Comparison of ENCODE assay signal across 19 cellular contexts in genomic region chr12:56947633-56948535, GRCh38. TPM values are rescaled to one million over a fixed set of nuclear protein-coding genes. Genes with fewer than 3 reads are reported as not detected.
DNase-seq lines count a peak whose midpoint lies in the region; ATAC-seq, FAIRE-seq and TF ChIP-seq lines count a peak whose summit lies in the region.
"Had no signal": no experiment of that assay in that cellular context is flagged by ENCODE, and none has a peak within 500 bp of the region (broad histone marks: within the 10 kb centered on the region; RNA-seq: fewer than 3 reads in every experiment).

No MANE protein-coding gene starts in this region.

- WGBS in heart left ventricle, 4 donors = 75 to 77% (median 77%) methylated on average over 6 of the region's 6 CpGs

- dilution Hi-C loops in endothelial cell of umbilical vein (cut with MboI; ENCODE audit: extremely low pct_ligation_motif_present, low sequenced_read_pairs) = no loop called here

- H3K4me1 ChIP-seq in left ventricle myocardium inferior = no peaks in the 10 kb centered on the region
- H3K4me1 ChIP-seq in heart left ventricle = no peaks in the 10 kb centered on the region
- H3K4me1 ChIP-seq in endothelial cell of umbilical vein (ENCODE audit: control insufficient read depth, extremely low read depth, insufficient read depth, low read length) = no peaks in the 10 kb centered on the region
- H3K4me1 ChIP-seq: body of pancreas had no signal

- no peaks in the 10 kb centered on the region for H3K9me1 ChIP-seq in endothelial cell of umbilical vein (replicated peaks; ENCODE audit: control insufficient read depth, extremely low read depth, insufficient read depth, low read length)

- H3K4me2 ChIP-seq in endothelial cell of umbilical vein (ENCODE audit: insufficient read depth, low read length) = no peak overlapping the region

- H3K27ac ChIP-seq in left ventricle myocardium inferior (replicated peaks) = no peak overlapping the region
- H3K27ac ChIP-seq in heart left ventricle = no peak overlapping the region
- no peak overlapping the region for H3K27ac ChIP-seq in endothelial cell of umbilical vein (ENCODE audit: insufficient read depth, low read depth, low read length)
- H3K27ac ChIP-seq: body of pancreas had no signal

- peaks cover 9% of the 10 kb centered on the region for H3K36me3 ChIP-seq in left ventricle myocardium inferior
- H3K36me3 ChIP-seq in heart left ventricle = peaks cover 0 to 3% (median 0%) of the 10 kb centered on the region in 9 donors
- H3K36me3 ChIP-seq in endothelial cell of umbilical vein (ENCODE audit: control insufficient read depth in 2 of 2, extremely low read depth in 1 of 2, insufficient read depth in 2 of 2, low read length in 2 of 2) = no peaks in the 10 kb centered on the region

- TF ChIP-seq POLR2A in heart left ventricle (IDR thresholded peaks at IDR 0.05) = no peak
- no peak for TF ChIP-seq POLR2A in endothelial cell of umbilical vein (IDR thresholded peaks at IDR 0.05; ENCODE audit: low read depth, low read length)

- H2AFZ ChIP-seq in endothelial cell of umbilical vein (ENCODE audit: low read depth, low read length) = no peak overlapping the region

- no peaks in the 10 kb centered on the region for H3K9me3 ChIP-seq in left ventricle myocardium inferior (replicated peaks)
- peaks cover 0 to 12% (median 0%) of the 10 kb centered on the region in 12 donors for H3K9me3 ChIP-seq in heart left ventricle
- H3K9me3 ChIP-seq in endothelial cell of umbilical vein (replicated peaks; ENCODE audit: control insufficient read depth, insufficient read depth, low read length) = no peaks in the 10 kb centered on the region
- H3K9me3 ChIP-seq: body of pancreas had no signal

- H3K27me3 ChIP-seq in left ventricle myocardium inferior (ENCODE audit: low read depth) (no peaks in the 10 kb centered on the region), heart left ventricle (no peaks in the 10 kb centered on the region), endothelial cell of umbilical vein (ENCODE audit: control insufficient read depth in 2 of 2, insufficient read depth in 2 of 2, low read length in 2 of 2) (peaks cover 6 to 9% of the 10 kb centered on the region in 2 experiments)
- H3K27me3 ChIP-seq: body of pancreas had no signal

- H3K79me2 ChIP-seq in endothelial cell of umbilical vein (ENCODE audit: control insufficient read depth, insufficient read depth, low read length) = no peaks in the 10 kb centered on the region

- DNase-seq in left ventricle myocardium inferior = no peak
- no peak for DNase-seq in heart left ventricle
- peak; percentile 25 for DNase-seq in NCI-H69 (lab: John Stamatoyannopoulos, UW)
- peak; percentile 45 for DNase-seq in endothelial cell of umbilical vein (ENCODE audit: low read depth, low spot score)
- no peak for DNase-seq in kidney tubule cell (ENCODE audit: low spot score)
- DNase-seq in LoVo (ENCODE audit: low spot score) = no peak
- no peak for DNase-seq in NCI-H1436 treated with DMSO at 0.1 percent for 48 hours (lab: John Stamatoyannopoulos, UW)
- DNase-seq: activated CD4-positive, alpha-beta memory T cell treated with anti-CD3 and anti-CD28 coated beads, Interleukin-2, amount 10 ng/mL, durations not matched to agents 7 days and 5 days; activated gamma-delta T cell treated with Interleukin-2 at 50 U/mL for 16 hours; body of pancreas; NCI-H1105; NCI-H510A treated with DMSO at 0.1 percent for 48 hours; nephron progenitor cell; retina; Right ventricle myocardium superior; stimulated activated CD8-positive, alpha-beta memory T cell treated with anti-CD3 and anti-CD28 coated beads, Interleukin-4, amount 100 ng/mL, for 48 hours; trophoblast cell had no signal

- POLR2A ChIA-PET in endothelial cell of umbilical vein (lab: Charles Lee) = no interaction called here

- H3K9ac ChIP-seq in endothelial cell of umbilical vein (replicated peaks; ENCODE audit: extremely low read depth, insufficient read depth, low read length) = no peak overlapping the region

- BruUV-seq in endothelial cell of umbilical vein (replicated peaks; lab: Mats Ljungman, UMichigan) = no TSS peak

- FAIRE-seq in endothelial cell of umbilical vein (lab: Jason Lieb, UNC) = no peak

- no peak overlapping the region for H3K4me3 ChIP-seq in left ventricle myocardium inferior
- H3K4me3 ChIP-seq in heart left ventricle = no peak overlapping the region
- no peak overlapping the region for H3K4me3 ChIP-seq in endothelial cell of umbilical vein (replicated peaks in 1 of 3; ENCODE audit: insufficient read depth in 1 of 3, low read depth in 1 of 3, low read length in 3 of 3)
- H3K4me3 ChIP-seq: body of pancreas, lung had no signal

- no peaks in the 10 kb centered on the region for H4K20me1 ChIP-seq in endothelial cell of umbilical vein (replicated peaks; ENCODE audit: control insufficient read depth, extremely low read depth, insufficient read depth, low read length)

- ATAC-seq in heart left ventricle (no peak), GM19328 (IDR thresholded peaks at IDR 0.05; ENCODE audit: unreplicated experiment) (no peak)
- ATAC-seq: body of pancreas had no signal

- intact Hi-C loops in left ventricle myocardium inferior (cut with micrococcal nuclease) = no loop called here
- intact Hi-C loops in heart left ventricle (cut with DNase I) = loop anchor here in 2 of 10 donors (5.0 kb wide), 2 partner anchors 54 to 59 kb away; partner anchors contain the start of gene ZBTB39 (in 1 of the 2)
- intact Hi-C loops in endothelial cell of umbilical vein (cut with micrococcal nuclease) = loop anchor here (5.0 kb wide), 1 partner anchor 54 kb away; no protein-coding TSS in a partner anchor

- TF ChIP-seq CTCF in left ventricle myocardium inferior (IDR thresholded peaks at IDR 0.05; ENCODE audit: borderline replicate concordance) = peak; percentile 26
- peak in 5 of 12 donors; percentile 25 to 39 (median 34) for TF ChIP-seq CTCF in heart left ventricle (IDR thresholded peaks at IDR 0.05)
- TF ChIP-seq CTCF in endothelial cell of umbilical vein (IDR thresholded peaks at IDR 0.05; ENCODE audit: extremely low read depth in 1 of 2, insufficient read depth in 1 of 2, low read depth in 1 of 2, low read length in 2 of 2) = no peak

- CTCF ChIA-PET in endothelial cell of umbilical vein (lab: Charles Lee) = interaction anchor here (1.5 to 3.6 kb wide), 2 partner anchors 49 to 54 kb away, joined by 3 to 16 read pairs; no protein-coding TSS in a partner anchor

TF ChIP-seq in endothelial cell of umbilical vein, 7 proteins besides CTCF, POLR2A, EP300 and RAD21:
- TF ChIP-seq MAX (IDR thresholded peaks at IDR 0.05; ENCODE audit: insufficient read depth, insufficient read length) = no peak
- TF ChIP-seq GATA2 (IDR thresholded peaks at IDR 0.05; ENCODE audit: insufficient read depth, insufficient read length, low read depth, low read length) = no peak
- no peak for TF ChIP-seq POLR2AphosphoS5 (IDR thresholded peaks at IDR 0.05; ENCODE audit: insufficient read depth, low read depth, low read length)
- no peak for TF ChIP-seq FOS (IDR thresholded peaks at IDR 0.05; ENCODE audit: borderline replicate concordance, insufficient read depth, low read length)
- TF ChIP-seq MYC (IDR thresholded peaks at IDR 0.05; ENCODE audit: low read depth, low read length) = no peak
- TF ChIP-seq EZH2 (IDR thresholded peaks at IDR 0.05; ENCODE audit: borderline replicate concordance, low read depth, low read length, severe bottlenecking) = no peak
- no peak for TF ChIP-seq JUN (IDR thresholded peaks at IDR 0.05; ENCODE audit: borderline replicate concordance, insufficient read depth, insufficient read length, low read depth)

RNA-seq across cellular contexts. Expression of gene RDH16, which starts 9.5 kb away (rescaled TPM):
- total RNA-seq in left ventricle myocardium inferior (0.19 TPM), heart left ventricle (under 1 TPM in 7 of 9 donors, not detected in 2; 0.08 to 0.54 (median 0.16) TPM), endothelial cell of umbilical vein (0.09 and 0.29 TPM in 2 replicates)
- polyA plus RNA-seq in heart left ventricle (under 1 TPM; 0.06 to 0.27 TPM), endothelial cell of umbilical vein (0.08 and 0.13 TPM in 2 replicates)
- polyA plus RNA-seq in endothelial cell of umbilical vein (2011; cell fraction: cytosol; rRNA removed) = 0.06 TPM in 1 of 2 replicates, not detected in the other
- polyA plus RNA-seq in endothelial cell of umbilical vein (2011; cell fraction: nucleus; rRNA removed) = 0.66 and 0.98 TPM in 2 replicates
- 0.09 TPM in 1 of 2 replicates, not detected in the other for polyA plus RNA-seq in endothelial cell of umbilical vein (2012)
- 0.15 and 0.29 TPM in 2 replicates for polyA minus RNA-seq in endothelial cell of umbilical vein
- polyA minus RNA-seq in endothelial cell of umbilical vein (2011; cell fraction: cytosol; rRNA and poly(A)+ RNA removed) = not detected
- polyA minus RNA-seq in endothelial cell of umbilical vein (2011; cell fraction: nucleus; rRNA and poly(A)+ RNA removed) = 0.19 and 0.63 TPM in 2 replicates

RNA-seq across cellular contexts. Expression of gene SDR9C7, which starts 13.7 kb away (rescaled TPM):
- total RNA-seq in left ventricle myocardium inferior = not detected
- total RNA-seq in heart left ventricle = under 1 TPM in 3 of 9 donors, not detected in 6; 0.12 to 0.27 (median 0.20) TPM
- polyA plus RNA-seq in heart left ventricle = not detected
- not detected in 2 replicates for total RNA-seq in endothelial cell of umbilical vein
- not detected in 2 replicates for polyA plus RNA-seq in endothelial cell of umbilical vein
- not detected in 2 replicates for polyA plus RNA-seq in endothelial cell of umbilical vein (2011; cell fraction: cytosol; rRNA removed)
- polyA plus RNA-seq in endothelial cell of umbilical vein (2011; cell fraction: nucleus; rRNA removed) = not detected in 2 replicates
- not detected in 2 replicates for polyA plus RNA-seq in endothelial cell of umbilical vein (2012)
- not detected in 2 replicates for polyA minus RNA-seq in endothelial cell of umbilical vein
- not detected for polyA minus RNA-seq in endothelial cell of umbilical vein (2011; cell fraction: cytosol; rRNA and poly(A)+ RNA removed)
- polyA minus RNA-seq in endothelial cell of umbilical vein (2011; cell fraction: nucleus; rRNA and poly(A)+ RNA removed) = not detected in 2 replicates
- total RNA-seq: activated CD4-positive, alpha-beta memory T cell treated with anti-CD3 and anti-CD28 coated beads, Interleukin-2, amount 10 ng/mL, durations not matched to agents 7 days and 5 days; body of pancreas; lung; Right ventricle myocardium superior had no signal
- polyA plus RNA-seq: lung had no signal

RNA-seq across cellular contexts. Expression of gene ZBTB39, which starts 58.5 kb away (rescaled TPM):
- total RNA-seq in left ventricle myocardium inferior (2.7 TPM), heart left ventricle (1 to 10 TPM; 2.7 to 4.5 (median 3.6) TPM), endothelial cell of umbilical vein (8.1 and 8.5 TPM in 2 replicates)
- polyA plus RNA-seq in heart left ventricle (1 to 10 TPM; 1.5 to 2.6 TPM), endothelial cell of umbilical vein (5.9 TPM in 2 replicates)
- polyA plus RNA-seq in endothelial cell of umbilical vein (2011; cell fraction: cytosol; rRNA removed) = 5.3 and 5.5 TPM in 2 replicates
- 7.5 and 8.9 TPM in 2 replicates for polyA plus RNA-seq in endothelial cell of umbilical vein (2011; cell fraction: nucleus; rRNA removed)
- polyA plus RNA-seq in endothelial cell of umbilical vein (2012) = 4.7 and 4.8 TPM in 2 replicates
- 14.0 and 14.8 TPM in 2 replicates for polyA minus RNA-seq in endothelial cell of umbilical vein
- 3.8 TPM for polyA minus RNA-seq in endothelial cell of umbilical vein (2011; cell fraction: cytosol; rRNA and poly(A)+ RNA removed)
- 7.3 and 10.1 TPM in 2 replicates for polyA minus RNA-seq in endothelial cell of umbilical vein (2011; cell fraction: nucleus; rRNA and poly(A)+ RNA removed)

Comparison
In these comparisons a context has a peak if more than half of its experiments do, and no peak if none do; other contexts are left out.
1. DNase-seq: peak in NCI-H69 (single experiment) and endothelial cell of umbilical vein (single experiment); none in left ventricle myocardium inferior (single experiment), heart left ventricle (0 of 5), kidney tubule cell (single experiment), LoVo (single experiment) and NCI-H1436 treated with DMSO at 0.1 percent for 48 hours (single experiment).